11 cellular contexts compared by ENCODE assay signal in the genomic region with DNA sequence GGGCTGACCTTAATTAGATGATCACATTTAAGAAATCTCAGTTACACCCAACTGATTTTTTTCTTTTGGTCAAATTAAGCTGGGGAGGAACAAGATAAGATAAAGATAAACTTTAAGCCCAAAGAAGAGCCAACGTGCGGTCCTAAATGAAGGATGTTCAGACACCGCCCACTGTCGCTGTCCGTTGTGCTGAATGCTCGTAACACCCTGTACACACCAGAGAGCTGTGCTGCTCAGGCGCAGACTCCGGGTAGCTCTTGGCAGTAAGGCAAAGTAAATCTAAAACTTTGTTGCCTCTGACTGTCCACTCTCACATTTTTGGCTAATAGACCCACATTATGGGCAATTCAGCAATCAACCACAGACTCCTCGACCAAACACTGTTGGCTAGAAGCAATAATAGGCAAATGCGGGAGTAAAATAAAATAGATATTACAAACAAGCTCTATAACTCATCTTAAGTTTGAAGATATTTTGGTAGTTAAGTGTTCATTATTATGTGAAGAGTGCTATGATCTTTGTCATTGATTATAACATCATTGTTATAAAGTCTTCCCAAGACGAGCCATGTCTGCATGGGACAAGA. TPM values are rescaled to one million over a fixed set of nuclear protein-coding genes. Genes with fewer than 3 reads are reported as not detected.
DNase-seq lines count a peak whose midpoint lies in the region; ATAC-seq, FAIRE-seq and TF ChIP-seq lines count a peak whose summit lies in the region.
"Had no signal": no experiment of that assay in that cellular context is flagged by ENCODE, and none has a peak within 500 bp of the region (broad histone marks: within the 10 kb centered on the region; RNA-seq: fewer than 3 reads in every experiment).

No MANE protein-coding gene starts in this region.

- no peaks in the 10 kb centered on the region for H3K36me3 Mint-ChIP-seq in neural crest cell (ENCODE audit: low read depth)

- H3K36me3 ChIP-seq in bronchial epithelial cell (ENCODE audit: control insufficient read depth, insufficient read depth, low read length) = no peaks in the 10 kb centered on the region

- no peaks in the 10 kb centered on the region for H3K9me3 Mint-ChIP-seq in neural crest cell
- H3K9me3 Mint-ChIP-seq: activated T-helper 17 cell treated with anti-CD3 and anti-CD28 coated beads, Interleukin-2, amount 50 U/mL, for 72 hours had no signal

- H3K4me1 Mint-ChIP-seq in neural crest cell = no peaks in the 10 kb centered on the region
- H3K4me1 Mint-ChIP-seq: activated T-helper 17 cell treated with anti-CD3 and anti-CD28 coated beads, Interleukin-2, amount 50 U/mL, for 72 hours had no signal

- H3K27ac Mint-ChIP-seq in neural crest cell (ENCODE audit: unreplicated experiment) = no peak overlapping the region
- H3K27ac Mint-ChIP-seq: activated T-helper 17 cell treated with anti-CD3 and anti-CD28 coated beads, Interleukin-2, amount 50 U/mL, for 72 hours had no signal

- DNase-seq in DMS53 (lab: John Stamatoyannopoulos, UW) (peak; percentile 40), DMS53 treated with DMSO at 0.1 percent for 48 hours (lab: John Stamatoyannopoulos, UW; ENCODE audit: unreplicated experiment) (no peak), NCI-H2227 treated with DMSO at 0.1 percent for 48 hours (lab: John Stamatoyannopoulos, UW) (peak; percentile 41), bronchial epithelial cell (ENCODE audit: low read depth) (peak; percentile 64), neural crest cell (ENCODE audit: low read depth, low spot score) (peak; percentile 71), NCI-H1417 (lab: John Stamatoyannopoulos, UW) (no peak), activated gamma-delta T cell treated with Interleukin-2 at 50 U/mL for 16 hours (no peak)
- DNase-seq: 8988T, NCI-H1048 had no signal

- H3K27me3 Mint-ChIP-seq in neural crest cell (ENCODE audit: low read depth) = peaks cover 86% of the 10 kb centered on the region
- H3K27me3 Mint-ChIP-seq: activated T-helper 17 cell treated with anti-CD3 and anti-CD28 coated beads, Interleukin-2, amount 50 U/mL, for 72 hours had no signal

- TF ChIP-seq CTCF in bronchial epithelial cell (IDR thresholded peaks at IDR 0.05; ENCODE audit: insufficient read depth, low read length, severe bottlenecking) (no peak), neural crest cell (conservative IDR thresholded peaks at IDR 0.05) (no peak)

- ATAC-seq in GM18520 (IDR thresholded peaks at IDR 0.05; ENCODE audit: unreplicated experiment) = no peak
- ATAC-seq: activated T-helper 17 cell treated with anti-CD3 and anti-CD28 coated beads, Interleukin-2, amount 50 U/mL, for 72 hours had no signal

- no peak overlapping the region for H3K4me3 ChIP-seq in bronchial epithelial cell (ENCODE audit: low read depth, low read length)

- no peaks in the 10 kb centered on the region for H3K27me3 ChIP-seq in bronchial epithelial cell (ENCODE audit: control insufficient read depth, insufficient read depth, low read length)

- FAIRE-seq in bronchial epithelial cell (lab: Jason Lieb, UNC) = no peak

- H3K4me3 Mint-ChIP-seq in neural crest cell = no peak overlapping the region
- H3K4me3 Mint-ChIP-seq: activated T-helper 17 cell treated with anti-CD3 and anti-CD28 coated beads, Interleukin-2, amount 50 U/mL, for 72 hours had no signal

RNA-seq across cellular contexts. Expression of a gene that starts 57.1 kb away (rescaled TPM):
- total RNA-seq in bronchial epithelial cell (0.13 and 0.26 TPM in 2 replicates), neural crest cell (not detected in 2 replicates)
- total RNA-seq: activated T-helper 17 cell treated with anti-CD3 and anti-CD28 coated beads, Interleukin-2, amount 50 U/mL, for 72 hours had no signal

Comparison
In these comparisons a context has a peak if more than half of its experiments do, and no peak if none do; other contexts are left out.
1. DNase-seq: peak in DMS53 (single experiment), NCI-H2227 treated with DMSO at 0.1 percent for 48 hours (single experiment), bronchial epithelial cell (single experiment) and neural crest cell (single experiment); none in DMS53 treated with DMSO at 0.1 percent for 48 hours (single experiment), NCI-H1417 (0 of 3) and activated gamma-delta T cell treated with Interleukin-2 at 50 U/mL for 16 hours (single experiment).